Comparison of ENCODE assay signal across 21 cellular contexts in the genomic region with DNA sequence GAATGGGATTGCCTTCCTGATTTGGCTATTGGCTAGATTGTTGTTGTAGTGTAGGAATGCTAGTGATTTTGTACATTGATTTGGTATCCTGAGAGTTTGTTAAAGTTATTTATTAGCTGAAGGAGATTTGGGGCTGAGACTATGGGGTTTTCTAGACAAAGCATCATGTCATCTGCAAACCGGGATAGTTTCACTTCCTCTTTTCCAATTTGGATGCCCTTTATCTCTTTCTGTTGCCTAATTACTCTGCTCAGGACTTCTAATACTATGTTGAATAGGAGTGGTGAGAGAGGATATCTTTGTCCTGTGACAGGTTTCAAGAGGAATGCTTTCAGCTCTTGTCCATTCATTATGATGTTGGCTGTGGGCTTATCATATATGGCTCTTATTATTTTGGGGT.
"Had no signal": no experiment of that assay in that cellular context is flagged by ENCODE, and none has a peak within 500 bp of the region (broad histone marks: within the 10 kb centered on the region; RNA-seq: fewer than 3 reads in every experiment).

No MANE protein-coding gene starts in this region.

- H3K36me3 Mint-ChIP-seq: type B pancreatic cell had no signal

- H3K9me3 ChIP-seq: gastrocnemius medialis, pancreas had no signal

- H3K27me3 Mint-ChIP-seq: dendritic cell treated with granulocyte-macrophage colony-stimulating factor and Interleukin-4, amounts not matched to agents 40 ng/mL and 50 ng/mL, for 4 days; effector memory CD8-positive, alpha-beta T cell; progenitor cell of endocrine pancreas; type B pancreatic cell had no signal

- H3K27ac ChIP-seq: epithelial cell of prostate, esophagus muscularis mucosa, gastrocnemius medialis, pancreas had no signal

- H3K36me3 ChIP-seq: esophagus muscularis mucosa, gastrocnemius medialis, pancreas had no signal

- H3K4me3 ChIP-seq: esophagus muscularis mucosa, gastrocnemius medialis, mucosa of descending colon, pancreas, smooth muscle cell had no signal

- H3K4me1 ChIP-seq: esophagus muscularis mucosa, gastrocnemius medialis, pancreas had no signal

- DNase-seq: effector memory CD8-positive, alpha-beta T cell; gastrocnemius medialis; glutamatergic neuron; islet precursor cell; mammary epithelial cell; mucosa of descending colon; natural killer cell; occipital lobe; pancreas; right cardiac atrium; stimulated activated CD4-positive, alpha-beta T cell treated with anti-CD3 and anti-CD28 coated beads, Interleukin-2, amount 100 ng/mL, for 48 hours; stimulated activated naive CD4-positive, alpha-beta T cell treated with Interleukin-2 at 50 U/mL for 16 hours had no signal

- H3K4me1 Mint-ChIP-seq: natural killer cell, neural crest cell had no signal

- H3K27ac Mint-ChIP-seq: dendritic cell treated with granulocyte-macrophage colony-stimulating factor and Interleukin-4, amounts not matched to agents 40 ng/mL and 50 ng/mL, for 4 days; effector memory CD8-positive, alpha-beta T cell; natural killer cell; progenitor cell of endocrine pancreas; type B pancreatic cell had no signal

- FAIRE-seq: pancreas, urothelium cell line had no signal

- ATAC-seq: effector memory CD8-positive, alpha-beta T cell; gastrocnemius medialis; left lobe of liver; mucosa of descending colon; natural killer cell; pancreas; right cardiac atrium had no signal

- H3K4me3 Mint-ChIP-seq: dendritic cell treated with granulocyte-macrophage colony-stimulating factor and Interleukin-4, amounts not matched to agents 40 ng/mL and 50 ng/mL, for 4 days; effector memory CD8-positive, alpha-beta T cell; natural killer cell; neural crest cell; type B pancreatic cell had no signal

- H3K27me3 ChIP-seq: esophagus muscularis mucosa, gastrocnemius medialis, pancreas had no signal

- H3K4me2 ChIP-seq: smooth muscle cell had no signal
